ENCODE assay signal across 9 cellular contexts in the genomic region with DNA sequence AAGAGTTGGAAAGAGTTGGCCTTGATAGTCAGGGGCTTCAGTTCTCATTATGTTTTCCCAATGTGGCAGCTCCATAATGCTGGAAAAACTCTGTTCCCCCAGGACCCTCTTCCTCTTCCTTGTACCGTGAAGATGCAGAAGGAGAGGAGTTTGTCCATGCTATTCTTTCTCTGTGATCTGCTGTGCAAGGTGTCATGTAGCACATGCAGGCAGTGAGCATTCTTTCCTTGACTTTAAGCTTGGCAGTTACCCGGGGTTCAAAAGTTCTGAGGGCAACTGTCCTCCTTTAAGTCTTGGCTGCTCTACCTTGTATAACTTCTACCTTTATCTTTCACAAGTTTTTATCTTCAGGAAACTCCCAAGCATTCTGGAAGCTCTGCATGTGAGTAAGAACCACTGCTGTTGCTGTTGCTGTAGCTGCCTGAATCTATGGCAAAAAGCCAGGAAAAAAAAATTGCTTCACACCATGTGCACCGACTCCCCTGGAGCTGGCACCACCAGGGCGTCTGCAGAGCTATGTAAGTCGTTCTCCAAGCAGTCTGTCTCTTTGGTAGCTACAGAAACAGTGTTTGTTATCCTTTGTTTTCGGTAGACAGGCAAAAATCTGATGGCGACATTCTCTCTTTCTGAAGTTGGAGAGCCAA. TPM values are rescaled to one million over a fixed set of nuclear protein-coding genes. Genes with fewer than 3 reads are reported as not detected.
DNase-seq lines count a peak whose midpoint lies in the region; ATAC-seq, FAIRE-seq and TF ChIP-seq lines count a peak whose summit lies in the region.
"Had no signal": no experiment of that assay in that cellular context is flagged by ENCODE, and none has a peak within 500 bp of the region (broad histone marks: within the 10 kb centered on the region; RNA-seq: fewer than 3 reads in every experiment).

No MANE protein-coding gene starts in this region.

- H3K9me3 ChIP-seq in H1 (ENCODE audit: insufficient read depth in 2 of 2, low read depth in 1 of 2, low read length in 1 of 2) (no peaks in the 10 kb centered on the region), lung (ENCODE audit: control insufficient read depth in 2 of 2, insufficient read depth in 1 of 2, low read length in 1 of 2) (no peaks in the 10 kb centered on the region), neuronal stem cell (replicated peaks in 1 of 2; ENCODE audit: control insufficient read depth in 2 of 2, insufficient read depth in 1 of 2, low read depth in 1 of 2, low read length in 2 of 2) (no peaks in the 10 kb centered on the region)

- ATAC-seq in lung (ENCODE audit: insufficient read depth, low FRiP score), result peak; percentile 9

- H3K18ac ChIP-seq in H1 (ENCODE audit: extremely low read depth, low read length), result no peak overlapping the region
- H3K18ac ChIP-seq in neuronal stem cell (ENCODE audit: low read length), result no peak overlapping the region

- no peak overlapping the region for H2BK5ac ChIP-seq in H1 (ENCODE audit: low read depth, low read length)
- no peak overlapping the region for H2BK5ac ChIP-seq in neuronal stem cell (ENCODE audit: low read length)

- WGBS in H1 (ENCODE audit: extremely low coverage in 1 of 2, insufficient coverage in 1 of 2, insufficient read length in 1 of 2, insufficient replicate concordance in 2 of 2, low coverage in 1 of 2, low lambda C conversion rate in 2 of 2, missing lambda C conversion rate in 1 of 2), 2 experiments, result 80% methylated on average over 7 of the region's 7 CpGs; no CpG with 5 or more reads in 1 of the 2 experiments
- 38 to 43% methylated on average over 7 of the region's 7 CpGs for WGBS in lung, 2 donors
- WGBS in neuronal stem cell (ENCODE audit: extremely low coverage in 2 of 2, insufficient read length in 2 of 2, insufficient replicate concordance in 1 of 2), 2 donors, result no CpG with 5 or more reads among the region's 7 CpGs

- H3K4me1 ChIP-seq in H1 (replicated peaks in 1 of 4; ENCODE audit: control insufficient read depth in 3 of 4, insufficient read depth in 4 of 4, low read length in 3 of 4) (no peaks in the 10 kb centered on the region), lung (ENCODE audit: control insufficient read depth in 2 of 2, insufficient read depth in 2 of 2, low read length in 2 of 2) (peaks cover 2 to 9% of the 10 kb centered on the region in 2 donors), neuronal stem cell (ENCODE audit: control insufficient read depth in 2 of 2, insufficient read depth in 1 of 2, low read depth in 1 of 2, low read length in 2 of 2) (no peaks in the 10 kb centered on the region)

- H4K20me1 ChIP-seq in H1 (replicated peaks in 1 of 2; ENCODE audit: control insufficient read depth in 1 of 2, insufficient read depth in 2 of 2, low read length in 2 of 2), result no peaks in the 10 kb centered on the region

- H2BK15ac ChIP-seq in H1 (ENCODE audit: low read length) (no peak overlapping the region), neuronal stem cell (ENCODE audit: low read length) (no peak overlapping the region)

- H4K91ac ChIP-seq in H1 (replicated peaks; ENCODE audit: insufficient read length, low read length), result no peak overlapping the region
- H4K91ac ChIP-seq in neuronal stem cell (ENCODE audit: low read depth, low read length, poor library complexity), result no peak overlapping the region

- TF ChIP-seq RAD21 in H1 (IDR thresholded peaks at IDR 0.05 in 1 of 2, conservative IDR thresholded peaks at IDR 0.05 in 1 of 2; ENCODE audit: low read depth in 2 of 2, low read length in 2 of 2), result no peak

- POLR2A ChIA-PET in H1 (lab: Charles Lee; ENCODE audit: partially characterized antibody), result interaction anchor here (0.7 to 1.2 kb wide), 5 partner anchors 9 to 43 kb away, joined by 3 to 5 read pairs (median 3); a partner anchor contains a TSS

- CTCF ChIA-PET in H1 (lab: Charles Lee; ENCODE audit: partially characterized antibody), result interaction anchor here (0.6 to 1.2 kb wide), 5 partner anchors 15 to 1830 kb away, joined by 3 to 4 read pairs (median 3); no protein-coding TSS in a partner anchor

- DNase-seq in A172 (ENCODE audit: low spot score) (peak; percentile 31), NCI-H146 (lab: John Stamatoyannopoulos, UW) (peak; percentile 84), H1 (ENCODE audit: low read depth in 1 of 2, low spot score in 2 of 2) (no peak), lung (ENCODE audit: low spot score) (no peak), NCI-H82 (lab: John Stamatoyannopoulos, UW) (no peak), NCI-H526 treated with DMSO at 0.1 percent for 48 hours (lab: John Stamatoyannopoulos, UW) (no peak), SW 1271 (lab: John Stamatoyannopoulos, UW) (no peak), neuronal stem cell (ENCODE audit: low spot score) (no peak)
- DNase-seq: activated naive CD8-positive, alpha-beta T cell treated with anti-CD3 and anti-CD28 coated beads, Interleukin-2, amount 10 ng/mL, durations not matched to agents 7 days and 5 days had no signal

- H3K27me3 ChIP-seq in H1 (replicated peaks in 1 of 4; ENCODE audit: control insufficient read depth in 3 of 4, extremely low read depth in 1 of 4, insufficient read depth in 3 of 4, low read length in 3 of 4) (no peaks in the 10 kb centered on the region), lung (ENCODE audit: control insufficient read depth, insufficient read depth) (no peaks in the 10 kb centered on the region), neuronal stem cell (ENCODE audit: control insufficient read depth in 3 of 3, insufficient read depth in 3 of 3, low read depth in 1 of 3, low read length in 3 of 3) (no peaks in the 10 kb centered on the region)

- H3K9ac ChIP-seq in H1 (replicated peaks in 1 of 4; ENCODE audit: extremely low read depth in 1 of 4, low read depth in 3 of 4, low read length in 3 of 4) (no peak overlapping the region), neuronal stem cell (ENCODE audit: low read depth, low read length, poor library complexity) (no peak overlapping the region)

- peaks cover 0 to 11% (median 1%) of the 10 kb centered on the region in 4 experiments; a peak in 3 of 8 replicates for H3K36me3 ChIP-seq in H1 (ENCODE audit: control insufficient read depth in 2 of 4, insufficient read depth in 4 of 4, low read length in 3 of 4)
- no peaks in the 10 kb centered on the region for H3K36me3 ChIP-seq in lung (ENCODE audit: control insufficient read depth in 2 of 2, insufficient read depth in 2 of 2, low read length in 2 of 2)
- peaks cover 1 to 35% of the 10 kb centered on the region in 2 donors for H3K36me3 ChIP-seq in neuronal stem cell (replicated peaks in 1 of 2; ENCODE audit: control insufficient read depth in 2 of 2, insufficient read depth in 2 of 2, low read length in 2 of 2)

- H3K79me1 ChIP-seq in H1 (ENCODE audit: low read depth, low read length) (no peaks in the 10 kb centered on the region), neuronal stem cell (ENCODE audit: low read depth, low read length) (no peaks in the 10 kb centered on the region)

- H3K27ac ChIP-seq in H1 (ENCODE audit: low read depth, low read length), result no peak overlapping the region
- H3K27ac ChIP-seq in lung (ENCODE audit: low read depth in 1 of 2, low read length in 1 of 2), result peak overlapping the region in 1 of 2 donors; percentile 88
- H3K27ac ChIP-seq in neuronal stem cell (replicated peaks; ENCODE audit: low read length), result no peak overlapping the region

- H3K14ac ChIP-seq in H1 (ENCODE audit: insufficient read length) (no peak overlapping the region), neuronal stem cell (ENCODE audit: low read length) (no peak overlapping the region)

- no peak overlapping the region for H3K56ac ChIP-seq in H1 (replicated peaks; ENCODE audit: insufficient read length, low read depth, low read length)

- no peak overlapping the region for H2BK20ac ChIP-seq in H1 (ENCODE audit: low read length)

- no peak overlapping the region for H3K4me3 ChIP-seq in H1 (ENCODE audit: extremely low read depth in 1 of 4, insufficient read depth in 2 of 4, low read depth in 3 of 4, low read length in 4 of 4)
- H3K4me3 ChIP-seq in lung, result no peak overlapping the region
- H3K4me3 ChIP-seq in neuronal stem cell (ENCODE audit: low read length in 2 of 2), result no peak overlapping the region

- H4K8ac ChIP-seq in H1 (ENCODE audit: extremely low read depth, insufficient read depth, low read length) (no peak overlapping the region), neuronal stem cell (ENCODE audit: low read depth, low read length) (no peak overlapping the region)

- no peak overlapping the region for H3K4ac ChIP-seq in H1 (replicated peaks; ENCODE audit: insufficient read length, low read depth, low read length)
- no peak overlapping the region for H3K4ac ChIP-seq in neuronal stem cell (ENCODE audit: low read length)

- H2AK5ac ChIP-seq in H1 (ENCODE audit: low read depth, low read length) (no peak overlapping the region), neuronal stem cell (ENCODE audit: low read depth, low read length) (no peak overlapping the region)

- TF ChIP-seq POLR2A in H1 (IDR thresholded peaks at IDR 0.05; ENCODE audit: control extremely low read depth in 1 of 2, low read depth in 2 of 2, low read length in 2 of 2), result no peak

- no peak overlapping the region for H3K4me2 ChIP-seq in H1 (ENCODE audit: insufficient read depth in 1 of 2, low read depth in 2 of 2, low read length in 2 of 2)
- H3K4me2 ChIP-seq in neuronal stem cell (ENCODE audit: insufficient read depth, low read length, poor library complexity, severe bottlenecking), result no peak overlapping the region

- TF ChIP-seq CTCF in H1 (IDR thresholded peaks at IDR 0.05; ENCODE audit: control extremely low read depth in 1 of 3, insufficient read depth in 1 of 3, low read depth in 1 of 3, low read length in 3 of 3) (no peak), lung (IDR thresholded peaks at IDR 0.05; ENCODE audit: control extremely low read depth, extremely low read depth) (no peak)

- TF ChIP-seq EP300 in H1 (IDR thresholded peaks at IDR 0.05; ENCODE audit: borderline replicate concordance in 1 of 2, low read depth in 2 of 2, low read length in 2 of 2), result no peak

- no peak for FAIRE-seq in H1 (lab: Jason Lieb, UNC)

- no peaks in the 10 kb centered on the region for H3K79me2 ChIP-seq in H1 (ENCODE audit: control insufficient read depth in 1 of 2, insufficient read depth in 2 of 2, low read length in 2 of 2)

- no peak overlapping the region for H2BK12ac ChIP-seq in H1 (ENCODE audit: low read depth, low read length)
- H2BK12ac ChIP-seq in neuronal stem cell (ENCODE audit: low read length), result no peak overlapping the region

- H2BK120ac ChIP-seq in H1 (replicated peaks; ENCODE audit: low read depth, low read length), result no peak overlapping the region
- H2BK120ac ChIP-seq in neuronal stem cell (ENCODE audit: low read depth, low read length), result no peak overlapping the region

- H3K23ac ChIP-seq in H1 (ENCODE audit: insufficient read length) (peak overlapping the region; percentile 28), neuronal stem cell (ENCODE audit: low read depth, low read length, poor library complexity) (no peak overlapping the region)

- no peaks in the 10 kb centered on the region for H3K23me2 ChIP-seq in H1 (ENCODE audit: low read depth, low read length)

- H4K5ac ChIP-seq in H1 (ENCODE audit: insufficient read length, low read depth, low read length), result no peak overlapping the region

- H2AFZ ChIP-seq in H1 (ENCODE audit: low read length) (no peak overlapping the region), neuronal stem cell (ENCODE audit: low read length) (no peak overlapping the region)

RNA-seq across cellular contexts. Expression of a gene that starts 42.7 kb away (rescaled TPM):
- 104 and 105 TPM in 2 replicates for total RNA-seq in A172 (2014; rRNA removed; shearing (Covaris generic))
- total RNA-seq in H1 (2021; fragmentation: NEBNext Ultra II Directional; extraction: Animal tissue kit (Norgen Biotek cat#: 25700)), result 435 and 442 TPM in 2 replicates
- polyA plus RNA-seq in H1 (2011; rRNA removed) (508 and 545 TPM in 2 replicates), lung (1 to 10 TPM; 2.4 to 6.4 TPM)
- 385 TPM for polyA plus RNA-seq in H1 (2011; cell fraction: cytosol; rRNA removed)
- 502 TPM for polyA plus RNA-seq in H1 (2011; cell fraction: nucleus; rRNA removed)
- polyA plus RNA-seq in H1 (2012, experiment 1 of 2), result 494 to 679 TPM (median 577 TPM) in 4 replicates
- polyA plus RNA-seq in H1 (2012, experiment 2 of 2), result 40.0 TPM
- polyA plus RNA-seq in H1 (2013, experiment 1 of 2), result 584 TPM
- polyA plus RNA-seq in H1 (2013, experiment 2 of 2), result 535 TPM
- polyA minus RNA-seq in H1 (2011; rRNA and poly(A)+ RNA removed), result 1,534 and 1,897 TPM in 2 replicates
- polyA minus RNA-seq in H1 (2011; cell fraction: cytosol; rRNA and poly(A)+ RNA removed), result 589 TPM
- polyA minus RNA-seq in H1 (2011; cell fraction: nucleus; rRNA and poly(A)+ RNA removed), result 376 TPM
- total RNA-seq in lung, result 10 to 100 TPM in 1 of 2 donors, 1 to 10 TPM in 1; 10.0 to 27.6 TPM
- 78.4 TPM for polyA plus RNA-seq in neuronal stem cell (2013, experiment 1 of 2)
- 80.4 TPM for polyA plus RNA-seq in neuronal stem cell (2013, experiment 2 of 2)

Comparison
In these comparisons a context has a peak if more than half of its experiments do, and no peak if none do; other contexts are left out.
1. DNase-seq: peak in A172 (single experiment) and NCI-H146 (single experiment); none in H1 (0 of 2), lung (single experiment), NCI-H82 (single experiment), NCI-H526 treated with DMSO at 0.1 percent for 48 hours (single experiment), SW 1271 (0 of 2) and neuronal stem cell (single experiment).